9 cellular contexts compared by ENCODE assay signal in the genomic region with DNA sequence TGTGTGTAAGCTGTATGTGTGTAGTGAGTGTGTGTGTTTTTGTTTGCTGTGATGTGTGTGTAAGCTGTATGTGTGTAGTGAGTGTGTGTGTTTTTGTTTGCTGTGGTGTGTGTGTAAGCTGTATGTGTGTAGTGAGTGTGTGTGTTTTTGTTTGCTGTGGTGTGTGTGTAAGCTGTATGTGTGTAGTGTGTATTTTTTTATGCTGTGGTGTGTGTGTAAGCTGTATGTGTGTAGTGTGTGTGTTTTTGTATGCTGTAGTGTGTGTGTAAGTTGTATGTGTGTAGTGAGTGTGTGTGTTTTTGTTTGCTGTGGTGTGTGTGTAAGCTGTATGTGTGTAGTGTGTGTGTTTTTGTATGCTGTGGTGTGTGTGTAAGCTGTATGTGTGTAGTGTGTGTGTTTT. TPM values are rescaled to one million over a fixed set of nuclear protein-coding genes. Genes with fewer than 3 reads are reported as not detected.
"Had no signal": no experiment of that assay in that cellular context is flagged by ENCODE, and none has a peak within 500 bp of the region (broad histone marks: within the 10 kb centered on the region; RNA-seq: fewer than 3 reads in every experiment).

No MANE protein-coding gene starts in this region.

RNA-seq across cellular contexts. Expression of gene SPAAR, which starts 4.1 kb away (rescaled TPM):
- total RNA-seq: NCI-H460, OCI-LY7, RPMI7951, SK-MEL-5 had no signal

RNA-seq across cellular contexts. Expression of gene HRCT1, which starts 7.4 kb away (rescaled TPM):
- total RNA-seq: OCI-LY7, RPMI7951, SJCRH30, SK-MEL-5 had no signal

RNA-seq across cellular contexts. Expression of gene OR13J1, which starts 43.2 kb away (rescaled TPM):
- total RNA-seq: LHCN-M2, MCF 10A, NCI-H460, OCI-LY7, PC-9, Right ventricle myocardium inferior, RPMI7951, SJCRH30, SK-MEL-5 had no signal

RNA-seq across cellular contexts. Expression of gene OR2S2, which starts 44.5 kb away (rescaled TPM):
- total RNA-seq: LHCN-M2, MCF 10A, NCI-H460, OCI-LY7, PC-9, Right ventricle myocardium inferior, RPMI7951, SJCRH30, SK-MEL-5 had no signal
